ENCODE assay signal across 9 cellular contexts in the genomic region with DNA sequence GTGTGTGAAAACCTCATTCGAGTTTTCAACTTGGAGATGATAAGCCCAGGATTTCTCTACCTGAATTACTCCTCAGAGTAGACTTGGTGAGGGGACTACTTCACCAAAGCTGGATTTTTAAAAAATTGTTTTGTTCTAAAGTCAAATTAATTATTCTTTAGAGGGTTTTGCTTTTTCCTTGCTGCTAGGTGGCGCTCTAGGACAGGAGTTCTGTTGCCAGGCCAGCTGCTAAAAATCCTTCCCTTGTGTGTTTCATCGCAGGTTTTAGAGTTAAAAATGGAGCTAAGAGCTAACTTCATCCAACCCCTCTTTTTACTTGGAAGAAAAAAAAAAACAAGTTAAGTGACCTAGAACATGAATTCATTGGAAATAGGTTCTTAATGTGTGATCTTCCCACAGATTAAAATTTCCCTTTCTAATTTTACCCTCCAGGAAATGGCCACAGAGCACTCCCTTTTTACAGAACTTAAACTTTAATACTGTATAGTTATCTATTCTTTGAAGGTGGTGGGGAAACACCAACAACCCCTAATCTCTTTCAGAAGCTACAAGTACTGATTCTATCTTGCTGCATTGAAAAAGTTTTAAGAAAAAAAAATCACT. TPM values are rescaled to one million over a fixed set of nuclear protein-coding genes. Genes with fewer than 3 reads are reported as not detected.
DNase-seq lines count a peak whose midpoint lies in the region; ATAC-seq and TF ChIP-seq lines count a peak whose summit lies in the region.
"Had no signal": no experiment of that assay in that cellular context is flagged by ENCODE, and none has a peak within 500 bp of the region (broad histone marks: within the 10 kb centered on the region; RNA-seq: fewer than 3 reads in every experiment).

No MANE protein-coding gene starts in this region.

- CTCF ChIA-PET in PC-9 (lab: Charles Lee), result interaction anchor here (0.7 to 1.2 kb wide), 5 partner anchors 104 to 1175 kb away, joined by 3 to 23 read pairs (median 3); no protein-coding TSS in a partner anchor

- H3K79me2 ChIP-seq in DOHH2 (ENCODE audit: control insufficient read depth, low read length) (no peaks in the 10 kb centered on the region), PC-9 (ENCODE audit: low read depth) (no peaks in the 10 kb centered on the region)

- peaks cover 3% of the 10 kb centered on the region for H3K27me3 Mint-ChIP-seq in activated T-helper 1 cell treated with anti-CD3 and anti-CD28 coated beads, Interleukin-12 subunit alpha, Interleukin-12 subunit beta, Interleukin-2, Interleukin-4 antibody, amounts not matched to agents 30 ng/mL and 10 ng/mL and 1 ng/mL, durations not matched to agents 14 hours and 24 hours and 36 hours (ENCODE audit: insufficient read depth)
- H3K27me3 Mint-ChIP-seq: activated naive CD8-positive, alpha-beta T cell had no signal

- H3K4me1 ChIP-seq in DOHH2 (ENCODE audit: control insufficient read depth, low read length) (no peaks in the 10 kb centered on the region), PC-9 (replicated peaks; ENCODE audit: insufficient read depth) (no peaks in the 10 kb centered on the region)

- in situ Hi-C loops in KBM-7 (cut with MboI; ENCODE audit: low pct_unique_long_range_greater_than_20kb, low sequenced_read_pairs), result loop anchor here (25.0 kb wide), 1 partner anchor 106 kb away; no protein-coding TSS in a partner anchor

- H3K36me3 Mint-ChIP-seq in activated T-helper 1 cell treated with anti-CD3 and anti-CD28 coated beads, Interleukin-12 subunit alpha, Interleukin-12 subunit beta, Interleukin-2, Interleukin-4 antibody, amounts not matched to agents 30 ng/mL and 10 ng/mL and 1 ng/mL, durations not matched to agents 14 hours and 24 hours and 36 hours (ENCODE audit: low read depth), result no peaks in the 10 kb centered on the region
- H3K36me3 Mint-ChIP-seq: activated naive CD8-positive, alpha-beta T cell had no signal

- no peak overlapping the region for H3K4me3 ChIP-seq in DOHH2 (ENCODE audit: low read length)
- no peak overlapping the region for H3K4me3 ChIP-seq in PC-9

- no peaks in the 10 kb centered on the region for H3F3A ChIP-seq in DOHH2 (ENCODE audit: control insufficient read depth, insufficient read depth)
- H3F3A ChIP-seq in PC-9 (ENCODE audit: insufficient read depth, low read depth), result no peaks in the 10 kb centered on the region

- no peak overlapping the region for H3K4me3 Mint-ChIP-seq in activated T-helper 1 cell treated with anti-CD3 and anti-CD28 coated beads, Interleukin-12 subunit alpha, Interleukin-12 subunit beta, Interleukin-2, Interleukin-4 antibody, amounts not matched to agents 30 ng/mL and 10 ng/mL and 1 ng/mL, durations not matched to agents 14 hours and 24 hours and 36 hours
- H3K4me3 Mint-ChIP-seq: activated naive CD8-positive, alpha-beta T cell had no signal

- POLR2A ChIA-PET in PC-9 (lab: Charles Lee; ENCODE audit: unreplicated experiment), result interaction anchor here (0.6 kb wide), 1 partner anchor 459 kb away, joined by 4 read pairs; no protein-coding TSS in a partner anchor

- intact Hi-C loops in PC-9 (cut with micrococcal nuclease; ENCODE audit: unreplicated experiment), result loop anchor here (1.0 to 10.0 kb wide), 6 partner anchors 104 to 1158 kb away; no protein-coding TSS in a partner anchor
- intact Hi-C loops in activated T-helper 1 cell treated with anti-CD3 and anti-CD28 coated beads, Interleukin-12 subunit alpha, Interleukin-12 subunit beta, Interleukin-2, Interleukin-4 antibody, amounts not matched to agents 30 ng/mL and 10 ng/mL and 1 ng/mL, durations not matched to agents 14 hours and 24 hours and 36 hours (cut with micrococcal nuclease), result loop anchor here (1.0 to 5.0 kb wide), 6 partner anchors 104 to 776 kb away; partner anchors contain the start of gene TOR1AIP1

- no peak overlapping the region for H3K4me2 ChIP-seq in DOHH2 (ENCODE audit: low read length)
- no peak overlapping the region for H3K4me2 ChIP-seq in PC-9

- ATAC-seq in HG03139 (IDR thresholded peaks at IDR 0.05; ENCODE audit: unreplicated experiment) (no peak), GM21825 (IDR thresholded peaks at IDR 0.05; ENCODE audit: unreplicated experiment) (no peak)

- no peaks in the 10 kb centered on the region for H3K9me3 Mint-ChIP-seq in activated T-helper 1 cell treated with anti-CD3 and anti-CD28 coated beads, Interleukin-12 subunit alpha, Interleukin-12 subunit beta, Interleukin-2, Interleukin-4 antibody, amounts not matched to agents 30 ng/mL and 10 ng/mL and 1 ng/mL, durations not matched to agents 14 hours and 24 hours and 36 hours

- H3K36me3 ChIP-seq in DOHH2 (ENCODE audit: control insufficient read depth, low read length), result no peaks in the 10 kb centered on the region
- no peaks in the 10 kb centered on the region for H3K36me3 ChIP-seq in PC-9 (ENCODE audit: low read depth)

- TF ChIP-seq CTCF in DOHH2 (IDR thresholded peaks at IDR 0.05; ENCODE audit: low read depth, low read length, poor library complexity, severe bottlenecking) (peak; percentile 82), PC-9 (conservative IDR thresholded peaks at IDR 0.05) (peak; percentile 93)

- DNase-seq in KBM-7 (peak; percentile 47), PC-9 (peak in 1 of 2 experiments; percentile 46), germinal center (ENCODE audit: low spot score) (peak; percentile 30), retina (peak; percentile 65)
- DNase-seq in activated T-helper 1 cell treated with anti-CD3 and anti-CD28 coated beads, Interleukin-12 subunit alpha, Interleukin-12 subunit beta, Interleukin-2, Interleukin-4 antibody, amounts not matched to agents 30 ng/mL and 10 ng/mL and 1 ng/mL, durations not matched to agents 14 hours and 24 hours and 36 hours (ENCODE audit: low spot score), result peak; percentile 47

- H3K27me3 ChIP-seq in DOHH2 (ENCODE audit: control insufficient read depth, low read length) (0 out of 2 replicates have a peak, but pooled peaks cover 3% of the 10 kb centered on the region), PC-9 (ENCODE audit: insufficient read depth, low read depth) (peaks cover 14% of the 10 kb centered on the region)

- peaks cover 25% of the 10 kb centered on the region for H3K4me1 Mint-ChIP-seq in activated T-helper 1 cell treated with anti-CD3 and anti-CD28 coated beads, Interleukin-12 subunit alpha, Interleukin-12 subunit beta, Interleukin-2, Interleukin-4 antibody, amounts not matched to agents 30 ng/mL and 10 ng/mL and 1 ng/mL, durations not matched to agents 14 hours and 24 hours and 36 hours (ENCODE audit: low read depth)

- no peak overlapping the region for H3K27ac Mint-ChIP-seq in activated T-helper 1 cell treated with anti-CD3 and anti-CD28 coated beads, Interleukin-12 subunit alpha, Interleukin-12 subunit beta, Interleukin-2, Interleukin-4 antibody, amounts not matched to agents 30 ng/mL and 10 ng/mL and 1 ng/mL, durations not matched to agents 14 hours and 24 hours and 36 hours
- H3K27ac Mint-ChIP-seq: activated naive CD8-positive, alpha-beta T cell had no signal

- H3K9me2 ChIP-seq in DOHH2 (replicated peaks; ENCODE audit: control insufficient read depth, low read length) (no peaks in the 10 kb centered on the region), PC-9 (ENCODE audit: insufficient read depth) (no peaks in the 10 kb centered on the region)

- no peak overlapping the region for H3K27ac ChIP-seq in DOHH2 (ENCODE audit: low read depth, low read length)
- H3K27ac ChIP-seq in PC-9, result no peak overlapping the region

- H3K9me3 ChIP-seq in DOHH2 (ENCODE audit: control insufficient read depth, insufficient read depth, low read length), result no peaks in the 10 kb centered on the region
- no peaks in the 10 kb centered on the region for H3K9me3 ChIP-seq in PC-9 (ENCODE audit: insufficient read depth, low read depth)

- no TSS peak for BruUV-seq in PC-9 (replicated peaks; lab: Mats Ljungman, UMichigan)

- no peak overlapping the region for H2AFZ ChIP-seq in PC-9

- H4K20me1 ChIP-seq in DOHH2 (ENCODE audit: control insufficient read depth, insufficient read depth, low read depth, low read length), result no peaks in the 10 kb centered on the region
- H4K20me1 ChIP-seq in PC-9 (ENCODE audit: insufficient read depth), result no peaks in the 10 kb centered on the region

RNA-seq across cellular contexts. Expression of gene FAM163A, which starts 36.7 kb away (rescaled TPM):
- not detected in 2 replicates for total RNA-seq in PC-9 (2021)
- total RNA-seq in activated T-helper 1 cell treated with anti-CD3 and anti-CD28 coated beads, Interleukin-12 subunit alpha, Interleukin-12 subunit beta, Interleukin-2, Interleukin-4 antibody, amounts not matched to agents 30 ng/mL and 10 ng/mL and 1 ng/mL, durations not matched to agents 14 hours and 24 hours and 36 hours, result not detected in 2 replicates
